Comparison of ENCODE assay signal across 12 cellular contexts in the genomic region with DNA sequence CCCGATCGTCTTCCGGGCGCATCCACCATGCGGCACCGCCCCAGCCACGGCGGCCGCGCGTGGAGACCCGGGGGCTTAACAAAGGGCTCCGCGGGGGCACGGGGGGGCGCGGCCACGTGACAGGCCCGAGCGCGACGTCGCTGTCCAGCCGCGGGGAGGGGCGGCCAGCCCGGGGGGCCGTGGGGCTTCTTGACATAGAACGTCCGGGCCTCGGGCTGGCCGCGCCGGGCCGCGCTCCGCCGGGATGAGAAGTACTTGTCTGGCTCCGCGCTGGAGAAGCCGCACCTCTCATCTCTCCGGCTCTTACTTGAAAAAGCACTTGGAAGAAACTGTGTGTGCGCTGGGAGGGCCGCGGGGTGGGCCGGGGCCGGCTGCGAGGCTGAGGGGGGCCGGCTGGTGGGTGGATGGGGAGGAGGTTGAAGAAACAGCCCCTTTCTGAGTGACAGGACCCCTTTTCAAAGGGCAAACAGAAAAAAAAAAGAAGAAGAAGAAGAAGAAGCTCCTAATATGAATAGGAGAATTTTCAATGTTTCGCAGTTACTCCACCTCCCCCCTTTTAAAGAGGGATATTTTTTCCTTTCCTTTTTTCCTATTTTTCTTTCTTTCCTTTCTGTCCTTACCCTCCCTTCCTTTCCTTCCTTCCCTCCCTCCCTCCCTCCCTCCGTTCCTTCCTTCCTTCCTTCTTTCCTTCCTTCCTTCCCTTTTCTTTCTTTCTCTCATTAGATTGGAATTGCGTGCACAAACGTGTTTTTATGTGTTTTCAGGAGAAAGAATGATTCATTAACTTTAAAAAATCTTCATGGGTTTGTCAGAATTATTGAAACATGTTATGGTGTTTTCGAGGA. TPM values are rescaled to one million over a fixed set of nuclear protein-coding genes. Genes with fewer than 3 reads are reported as not detected.
DNase-seq lines count a peak whose midpoint lies in the region; ATAC-seq and TF ChIP-seq lines count a peak whose summit lies in the region.
"Had no signal": no experiment of that assay in that cellular context is flagged by ENCODE, and none has a peak within 500 bp of the region (broad histone marks: within the 10 kb centered on the region; RNA-seq: fewer than 3 reads in every experiment).

No MANE protein-coding gene starts in this region.

- peak overlapping the region; percentile 65 for H3K27ac ChIP-seq in temporal lobe (ENCODE audit: low read depth, low read length)

- CTCF ChIA-PET in activated CD4-positive, alpha-beta T cell treated with anti-CD3 and anti-CD28 coated beads for 36 hours (lab: Charles Lee): interaction anchor here (0.6 to 0.8 kb wide), 2 partner anchors 30 to 213 kb away, joined by 3 to 5 read pairs; no protein-coding TSS in a partner anchor

- intact Hi-C loops in activated CD4-positive, alpha-beta T cell treated with anti-CD3 and anti-CD28 coated beads for 36 hours (cut with DNase I, micrococcal nuclease): loop anchor here in 1 of 2 experiments (10.0 kb wide), 1 partner anchor 1250 kb away; no protein-coding TSS in a partner anchor

- ATAC-seq in activated CD4-positive, alpha-beta T cell treated with anti-CD3 and anti-CD28 coated beads for 36 hours: no peak
- no peak for ATAC-seq in esophagus mucosa

- no peak overlapping the region for H3K27ac Mint-ChIP-seq in activated CD4-positive, alpha-beta T cell treated with anti-CD3 and anti-CD28 coated beads for 36 hours
- H3K27ac Mint-ChIP-seq in brain: peak overlapping the region in 3 of 5 experiments; percentile 95 to 98 (median 97)

- peaks cover 65% of the 10 kb centered on the region for H3K27me3 Mint-ChIP-seq in activated CD4-positive, alpha-beta T cell treated with anti-CD3 and anti-CD28 coated beads for 36 hours
- H3K27me3 Mint-ChIP-seq in brain: peaks cover 38% of the 10 kb centered on the region

- H3K4me3 Mint-ChIP-seq in activated CD4-positive, alpha-beta T cell treated with anti-CD3 and anti-CD28 coated beads for 36 hours: no peak overlapping the region
- peak overlapping the region in 2 of 5 experiments; percentile 83 to 89 for H3K4me3 Mint-ChIP-seq in brain

- no peaks in the 10 kb centered on the region for H3K9me3 Mint-ChIP-seq in activated CD4-positive, alpha-beta T cell treated with anti-CD3 and anti-CD28 coated beads for 36 hours (ENCODE audit: low read depth)
- no peaks in the 10 kb centered on the region for H3K9me3 Mint-ChIP-seq in brain

- TF ChIP-seq CTCF in brain (conservative IDR thresholded peaks at IDR 0.05): no peak

- peaks cover 16% of the 10 kb centered on the region for H3K4me1 Mint-ChIP-seq in activated CD4-positive, alpha-beta T cell treated with anti-CD3 and anti-CD28 coated beads for 36 hours
- peaks cover 45% of the 10 kb centered on the region for H3K4me1 Mint-ChIP-seq in brain

- peak; percentile 17 for DNase-seq in activated CD4-positive, alpha-beta T cell treated with anti-CD3 and anti-CD28 coated beads for 48 hours
- no peak for DNase-seq in activated CD4-positive, alpha-beta T cell treated with anti-CD3 and anti-CD28 coated beads for 36 hours
- DNase-seq in left kidney (ENCODE audit: low read depth, low spot score) (peak; percentile 81), AML-193 (lab: John Stamatoyannopoulos, UW) (no peak), SKM-1 treated with dmso at 0.1 percent for 144 hours (lab: John Stamatoyannopoulos, UW; ENCODE audit: unreplicated experiment) (no peak)
- DNase-seq: activated naive CD4-positive, alpha-beta T cell; CD4-positive, alpha-beta memory T cell; HCEC 1CT; T-helper 2 cell had no signal

- POLR2A ChIA-PET in activated CD4-positive, alpha-beta T cell treated with anti-CD3 and anti-CD28 coated beads for 36 hours (lab: Charles Lee): no interaction called here

- H3K36me3 Mint-ChIP-seq in activated CD4-positive, alpha-beta T cell treated with anti-CD3 and anti-CD28 coated beads for 36 hours (ENCODE audit: low read depth): peaks cover 2% of the 10 kb centered on the region
- H3K36me3 Mint-ChIP-seq in brain: no peaks in the 10 kb centered on the region
- H3K36me3 Mint-ChIP-seq: CD4-positive, alpha-beta memory T cell had no signal

RNA-seq across cellular contexts. Expression of gene NR2F1, which starts 21.3 kb away (rescaled TPM):
- total RNA-seq in activated CD4-positive, alpha-beta T cell treated with anti-CD3 and anti-CD28 coated beads for 36 hours: not detected
- 356 TPM for polyA plus RNA-seq in brain (ENCODE audit: insufficient read depth, low read depth, low replicate concordance)
- total RNA-seq in temporal lobe (36.1 TPM), esophagus mucosa (2.7 TPM)
- total RNA-seq: CD4-positive, alpha-beta memory T cell had no signal
- polyA plus RNA-seq: CD4-positive, alpha-beta memory T cell had no signal

RNA-seq across cellular contexts. Expression of gene NR2F1-AS1, which starts 23.3 kb away (rescaled TPM):
- not detected for total RNA-seq in activated CD4-positive, alpha-beta T cell treated with anti-CD3 and anti-CD28 coated beads for 36 hours
- 35.2 TPM for polyA plus RNA-seq in brain (ENCODE audit: insufficient read depth, low read depth, low replicate concordance)
- 50.4 TPM for total RNA-seq in temporal lobe
- total RNA-seq in esophagus mucosa: 0.84 TPM
- total RNA-seq: CD4-positive, alpha-beta memory T cell had no signal
- polyA plus RNA-seq: CD4-positive, alpha-beta memory T cell had no signal

Comparison
In these comparisons a context has a peak if more than half of its experiments do, and no peak if none do; other contexts are left out.
1. DNase-seq: peak in activated CD4-positive, alpha-beta T cell treated with anti-CD3 and anti-CD28 coated beads for 48 hours (single experiment) and left kidney (single experiment); none in activated CD4-positive, alpha-beta T cell treated with anti-CD3 and anti-CD28 coated beads for 36 hours (single experiment), AML-193 (0 of 2) and SKM-1 treated with dmso at 0.1 percent for 144 hours (single experiment).
2. RNA of gene NR2F1, which starts 21.3 kb away (total RNA-seq): 36.1 TPM in temporal lobe (single experiment); 2.7 TPM in esophagus mucosa (single experiment) and not detected in activated CD4-positive, alpha-beta T cell treated with anti-CD3 and anti-CD28 coated beads for 36 hours; every median in the first group is over 10 times any median in the second.
3. RNA of gene NR2F1-AS1, which starts 23.3 kb away (total RNA-seq): 50.4 TPM in temporal lobe (single experiment); 0.84 TPM in esophagus mucosa (single experiment) and not detected in activated CD4-positive, alpha-beta T cell treated with anti-CD3 and anti-CD28 coated beads for 36 hours; every median in the first group is over 10 times any median in the second.